In the genomic region with DNA sequence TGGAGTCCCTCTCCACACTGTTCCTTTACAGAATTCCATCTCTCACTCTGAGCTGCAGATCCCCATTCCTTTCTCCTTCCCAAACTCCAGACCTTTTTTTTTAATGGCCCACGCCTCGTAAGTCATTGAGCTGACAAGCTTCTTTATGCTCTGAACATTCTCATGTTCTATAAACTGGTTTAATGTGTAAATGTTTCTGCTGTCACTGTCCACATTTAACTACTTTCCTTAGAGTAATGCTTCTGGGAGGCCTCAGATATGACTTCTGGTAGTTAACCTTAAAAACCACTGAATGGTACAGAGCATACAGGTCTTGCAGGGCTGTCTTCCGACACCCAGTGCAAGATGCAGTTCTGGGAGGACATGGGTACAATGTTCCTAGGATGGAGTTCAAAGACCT, we compare ENCODE assay signal across 27 cellular contexts.
"Had no signal": no experiment of that assay in that cellular context is flagged by ENCODE, and none has a peak within 500 bp of the region (broad histone marks: within the 10 kb centered on the region; RNA-seq: fewer than 3 reads in every experiment).

No MANE protein-coding gene starts in this region.

- H3K27ac Mint-ChIP-seq: activated B cell treated with CpG ODN at 0.5 μM for 24 hours; activated CD8-positive, alpha-beta T cell treated with anti-CD3 and anti-CD28 coated beads for 36 hours; activated naive CD4-positive, alpha-beta T cell treated with anti-CD3 and anti-CD28 coated beads, Interleukin-2, amount 10 ng/mL, durations not matched to agents 7 days and 5 days; activated T-helper 1 cell treated with anti-CD3 and anti-CD28 coated beads, Interleukin-12 subunit alpha, Interleukin-12 subunit beta, Interleukin-2, Interleukin-4 antibody, amounts not matched to agents 30 ng/mL and 10 ng/mL and 1 ng/mL, durations not matched to agents 14 hours and 24 hours and 36 hours had no signal

- H3K36me3 Mint-ChIP-seq: activated naive CD8-positive, alpha-beta T cell had no signal

- H3K4me1 Mint-ChIP-seq: activated naive CD4-positive, alpha-beta T cell treated with anti-CD3 and anti-CD28 coated beads, Interleukin-2, amount 10 ng/mL, durations not matched to agents 7 days and 5 days had no signal

- H3K4me3 Mint-ChIP-seq: activated B cell treated with CpG ODN at 0.5 μM for 24 hours; activated CD8-positive, alpha-beta T cell treated with anti-CD3 and anti-CD28 coated beads for 36 hours; activated naive CD4-positive, alpha-beta T cell treated with anti-CD3 and anti-CD28 coated beads, Interleukin-2, amount 10 ng/mL, durations not matched to agents 7 days and 5 days; activated naive CD8-positive, alpha-beta T cell; activated T-helper 1 cell treated with anti-CD3 and anti-CD28 coated beads, Interleukin-12 subunit alpha, Interleukin-12 subunit beta, Interleukin-2, Interleukin-4 antibody, amounts not matched to agents 30 ng/mL and 10 ng/mL and 1 ng/mL, durations not matched to agents 14 hours and 24 hours and 36 hours had no signal

- DNase-seq: activated B cell treated with CpG ODN at 0.5 μM for 24 hours; activated CD4-positive, alpha-beta T cell treated with anti-CD3 and anti-CD28 coated beads for 4 hours; activated CD4-positive, alpha-beta T cell treated with anti-CD3 and anti-CD28 coated beads, Interleukin-2, amount 50 U/mL, for 4 hours; activated CD4-positive, CD25-positive, alpha-beta regulatory T cell treated with anti-CD3 and anti-CD28 coated beads, Interleukin-2, amount 50 U/mL, for 72 hours; activated CD8-positive, alpha-beta T cell treated with anti-CD3 and anti-CD28 coated beads for 36 hours; activated effector memory CD4-positive, alpha-beta T cell treated with Interleukin-2 at 50 U/mL for 16 hours; activated naive CD4-positive, alpha-beta T cell treated with anti-CD3 and anti-CD28 coated beads, Interleukin-2, amount 10 ng/mL, durations not matched to agents 7 days and 5 days; activated T-cell treated with anti-CD3 and anti-CD28 coated beads, Interleukin-2, amount 50 U/mL, for 1 hour; KG1; MG63; NCI-H1048; NCI-H1105 treated with DMSO at 0.1 percent for 48 hours; NCI-H1436; NCI-H1694; NCI-H1930; NCI-H2081 treated with DMSO at 0.1 percent for 48 hours; NCI-H446 treated with DMSO at 0.1 percent for 48 hours; NCI-H526; NK-92 treated with Interleukin-12 subunit alpha and Interleukin-12 subunit beta, amount 100 ng/mL, for 24 hours; PC-9; SW 1271; T-helper 1 cell; T-helper 2 cell; T-helper 9 cell had no signal

- H3K27me3 Mint-ChIP-seq: activated B cell treated with CpG ODN at 0.5 μM for 24 hours; activated CD8-positive, alpha-beta T cell treated with anti-CD3 and anti-CD28 coated beads for 36 hours; activated naive CD4-positive, alpha-beta T cell treated with anti-CD3 and anti-CD28 coated beads, Interleukin-2, amount 10 ng/mL, durations not matched to agents 7 days and 5 days; activated naive CD8-positive, alpha-beta T cell had no signal

- H3K9me3 Mint-ChIP-seq: activated B cell treated with CpG ODN at 0.5 μM for 24 hours; activated CD8-positive, alpha-beta T cell treated with anti-CD3 and anti-CD28 coated beads for 36 hours; activated naive CD4-positive, alpha-beta T cell treated with anti-CD3 and anti-CD28 coated beads, Interleukin-2, amount 10 ng/mL, durations not matched to agents 7 days and 5 days; activated T-helper 1 cell treated with anti-CD3 and anti-CD28 coated beads, Interleukin-12 subunit alpha, Interleukin-12 subunit beta, Interleukin-2, Interleukin-4 antibody, amounts not matched to agents 30 ng/mL and 10 ng/mL and 1 ng/mL, durations not matched to agents 14 hours and 24 hours and 36 hours had no signal

- ATAC-seq: activated CD8-positive, alpha-beta T cell treated with anti-CD3 and anti-CD28 coated beads for 36 hours; Right ventricle myocardium inferior had no signal
